In genomic region chr5:177336603-177337494, GRCh38 we compare ENCODE assay signal across 1 cellular context.
TF ChIP-seq lines count a peak whose summit lies in the region.

No MANE protein-coding gene starts in this region.

TF ChIP-seq in GM23338, 12 proteins besides CTCF, POLR2A, EP300 and RAD21 (continued from another document):
- TF ChIP-seq ZNF462 (CRISPR knock-in tag; IDR thresholded peaks at IDR 0.05) (no peak), ETS1 (IDR thresholded peaks at IDR 0.05) (no peak), CREB1 (CRISPR knock-in tag; IDR thresholded peaks at IDR 0.05; ENCODE audit: low read depth) (no peak), REST (IDR thresholded peaks at IDR 0.05; ENCODE audit: unreplicated experiment) (no peak), EZH2phosphoT487 (IDR thresholded peaks at IDR 0.05; ENCODE audit: unreplicated experiment) (no peak), JUNB (IDR thresholded peaks at IDR 0.05; ENCODE audit: unreplicated experiment) (no peak), ZNF331 (CRISPR knock-in tag; IDR thresholded peaks at IDR 0.05; ENCODE audit: low read depth) (no peak), NANOG (IDR thresholded peaks at IDR 0.05; ENCODE audit: borderline replicate concordance) (no peak), EZH2 (IDR thresholded peaks at IDR 0.05; ENCODE audit: low read depth, unreplicated experiment) (no peak)
